Comparison of ENCODE assay signal across 25 cellular contexts in genomic region chr1:103917771-103918170, GRCh38.
DNase-seq lines count a peak whose midpoint lies in the region; ATAC-seq and TF ChIP-seq lines count a peak whose summit lies in the region.
"Had no signal": no experiment of that assay in that cellular context is flagged by ENCODE, and none has a peak within 500 bp of the region (broad histone marks: within the 10 kb centered on the region; RNA-seq: fewer than 3 reads in every experiment).

No MANE protein-coding gene starts in this region.

- no peaks in the 10 kb centered on the region for H4K20me1 ChIP-seq in OCI-LY3 (ENCODE audit: insufficient read depth, low read length)
- H4K20me1 ChIP-seq: BLaER1 treated with 17β-estradiol and CSF1 and Interleukin-3, amounts not matched to agents 10 nM and 100 nM had no signal

- H3K4me3 ChIP-seq in OCI-LY3 (ENCODE audit: low read length) (no peak overlapping the region), heart right ventricle (no peak overlapping the region)
- H3K4me3 ChIP-seq: A549; BLaER1 treated with 17β-estradiol and CSF1 and Interleukin-3, amounts not matched to agents 10 nM and 100 nM; HAP-1; K562; SJCRH30 had no signal

- 35 to 45% methylated on average over 2 of the region's 2 CpGs for WGBS in heart right ventricle, 2 donors

- H3K27ac ChIP-seq in OCI-LY3 (ENCODE audit: low read length), result no peak overlapping the region
- H3K27ac ChIP-seq in heart right ventricle, result no peak overlapping the region
- H3K27ac ChIP-seq: A549; BLaER1 treated with 17β-estradiol and CSF1 and Interleukin-3, amounts not matched to agents 10 nM and 100 nM; SJCRH30 had no signal

- peaks cover 36% of the 10 kb centered on the region for H3K36me3 ChIP-seq in OCI-LY3 (replicated peaks; ENCODE audit: low read depth, low read length)
- H3K36me3 ChIP-seq in heart right ventricle, result no peaks in the 10 kb centered on the region
- H3K36me3 ChIP-seq: BLaER1 treated with 17β-estradiol and CSF1 and Interleukin-3, amounts not matched to agents 10 nM and 100 nM; HAP-1; SJCRH30 had no signal

- H3K4me1 ChIP-seq in OCI-LY3 (ENCODE audit: low read length), result peaks cover 23% of the 10 kb centered on the region
- H3K4me1 ChIP-seq in heart right ventricle, result no peaks in the 10 kb centered on the region
- H3K4me1 ChIP-seq: A549; BLaER1 treated with 17β-estradiol and CSF1 and Interleukin-3, amounts not matched to agents 10 nM and 100 nM; HAP-1; SJCRH30 had no signal

- TF ChIP-seq CTCF in OCI-LY3 (IDR thresholded peaks at IDR 0.05; ENCODE audit: low read depth, low read length) (no peak), heart right ventricle (IDR thresholded peaks at IDR 0.05) (no peak)

- H3K9me3 ChIP-seq in OCI-LY3 (ENCODE audit: insufficient read depth, low read length) (peaks cover 9% of the 10 kb centered on the region; the same call in 1 of the 2 replicates), heart right ventricle (peaks cover 0 to 13% (median 0%) of the 10 kb centered on the region in 11 donors)
- H3K9me3 ChIP-seq: A549; BLaER1 treated with 17β-estradiol and CSF1 and Interleukin-3, amounts not matched to agents 10 nM and 100 nM; HAP-1; SJCRH30 had no signal

- no peak overlapping the region for H3K4me2 ChIP-seq in OCI-LY3 (ENCODE audit: low read length)
- H3K4me2 ChIP-seq: A549; BLaER1 treated with 17β-estradiol and CSF1 and Interleukin-3, amounts not matched to agents 10 nM and 100 nM had no signal

- no peak overlapping the region for H3K9ac ChIP-seq in OCI-LY3 (ENCODE audit: low read length)
- H3K9ac ChIP-seq: BLaER1 treated with 17β-estradiol and CSF1 and Interleukin-3, amounts not matched to agents 10 nM and 100 nM had no signal

- H2AFZ ChIP-seq in OCI-LY3 (ENCODE audit: low read depth, low read length), result peak overlapping the region; percentile 77

- H3K79me2 ChIP-seq in OCI-LY3 (ENCODE audit: low read length), result no peaks in the 10 kb centered on the region

- H3K27me3 ChIP-seq in OCI-LY3 (ENCODE audit: low read depth, low read length) (no peaks in the 10 kb centered on the region), heart right ventricle (no peaks in the 10 kb centered on the region)
- H3K27me3 ChIP-seq: BLaER1 treated with 17β-estradiol and CSF1 and Interleukin-3, amounts not matched to agents 10 nM and 100 nM; SJCRH30 had no signal

- DNase-seq in NCI-H345 (lab: John Stamatoyannopoulos, UW) (peak; percentile 44), NCI-H345 treated with DMSO at 0.1 percent for 48 hours (lab: John Stamatoyannopoulos, UW; ENCODE audit: unreplicated experiment) (no peak), NCI-H1092 treated with DMSO at 0.1 percent for 48 hours (lab: John Stamatoyannopoulos, UW) (peak; percentile 76), retina (peak; percentile 47), heart right ventricle (no peak), occipital lobe (lab: John Stamatoyannopoulos, UW) (no peak)
- DNase-seq: AML-193; CD4-positive, alpha-beta T cell; GOT3; HFFc6; Kasumi-1; NCI-H1105 treated with DMSO at 0.1 percent for 48 hours; NCI-H1694; NCI-H2029 treated with DMSO at 0.1 percent for 48 hours; NCI-H2171 treated with DMSO at 0.1 percent for 48 hours; NCI-H446; NCI-H526 treated with DMSO at 0.1 percent for 48 hours; PC-3; SJCRH30; T-helper 2 cell had no signal

- no peak for ATAC-seq in heart right ventricle
- ATAC-seq: A549, K562, PC-3 had no signal

- intact Hi-C loops in heart right ventricle (cut with DNase I), result no loop called here

Comparison
In these comparisons a context has a peak if more than half of its experiments do, and no peak if none do; other contexts are left out.
1. DNase-seq: peak in NCI-H345 (single experiment), NCI-H1092 treated with DMSO at 0.1 percent for 48 hours (single experiment) and retina (single experiment); none in NCI-H345 treated with DMSO at 0.1 percent for 48 hours (single experiment), heart right ventricle (0 of 2) and occipital lobe (single experiment).